ENCODE assay signal across 8 cellular contexts in genomic region chr1:59926381-59927243, GRCh38. TPM values are rescaled to one million over a fixed set of nuclear protein-coding genes. Genes with fewer than 3 reads are reported as not detected.
A peak's percentile ranks its signal among the peaks of the same experiment; 100 is the strongest.
DNase-seq lines count a peak whose midpoint lies in the region; ATAC-seq, FAIRE-seq and TF ChIP-seq lines count a peak whose summit lies in the region.

TSS of gene CYP2J2 (minus strand) at chr1:59926773. CDS start at chr1:59926746, 27 bp downstream.

- FAIRE-seq in small intestine (lab: Jason Lieb, UNC): no peak

- H3K9me3 ChIP-seq in small intestine (ENCODE audit: control insufficient read depth, low read depth): no peaks in the 10 kb centered on the region

- H3K27me3 ChIP-seq in brain microvascular endothelial cell (replicated peaks) (peaks cover 5% of the 10 kb centered on the region), small intestine (ENCODE audit: control insufficient read depth in 2 of 2, insufficient read depth in 2 of 2, low read length in 2 of 2) (peaks cover 0 to 5% of the 10 kb centered on the region in 2 donors)

- 1 to 3% (median 3%) methylated on average over 39 to 43 of the region's 43 CpGs for WGBS in small intestine, 3 donors

- H3K27ac ChIP-seq in brain microvascular endothelial cell: no peak within 1 kb of the TSS
- peak within 1 kb of the TSS; percentile 61 to 87 for H3K27ac ChIP-seq in small intestine (ENCODE audit: low read depth in 1 of 2, low read length in 1 of 2)

- H3K4me3 ChIP-seq in brain microvascular endothelial cell (ENCODE audit: low read depth, low read length) (peak within 1 kb of the TSS; percentile 61), small intestine (ENCODE audit: low read depth in 1 of 2, low read length in 2 of 2) (peak within 1 kb of the TSS; percentile 42 to 75)

- TF ChIP-seq CTCF in brain microvascular endothelial cell (IDR thresholded peaks at IDR 0.05; ENCODE audit: low read depth, low read length, missing control alignments): no peak

- H3K4me1 ChIP-seq in small intestine (ENCODE audit: control insufficient read depth in 2 of 2, insufficient read depth in 1 of 2, low read depth in 1 of 2, low read length in 1 of 2): no peaks in the 10 kb centered on the region

- in situ Hi-C loops in brain microvascular endothelial cell (cut with HindIII; ENCODE audit: low pct_ligation_motif_present, low sequenced_read_pairs): no loop called here

- peak; percentile 89 for ATAC-seq in GM19397 (IDR thresholded peaks at IDR 0.05; ENCODE audit: unreplicated experiment)

- H3K36me3 ChIP-seq in brain microvascular endothelial cell (replicated peaks): no peaks in the 10 kb centered on the region
- no peaks in the 10 kb centered on the region for H3K36me3 ChIP-seq in small intestine (ENCODE audit: control insufficient read depth in 2 of 2, insufficient read depth in 2 of 2, low read length in 2 of 2)

- DNase-seq in AG20443 (ENCODE audit: low spot score) (peak; percentile 61), HuH-7 (ENCODE audit: low spot score) (peak; percentile 57), T-helper 2 cell (peak in 3 of 5 experiments; percentile 3 to 9 (median 8)), brain microvascular endothelial cell (no peak), iris pigment epithelial cell (ENCODE audit: low read depth) (peak; percentile 9), small intestine (peak; percentile 81), amniotic stem cell (lab: John Stamatoyannopoulos, UW) (no peak)

RNA-seq across cellular contexts. Expression of gene CYP2J2, which starts in this region (rescaled TPM):
- 10 to 100 TPM; 24.2 to 87.4 (median 48.4) TPM for polyA plus RNA-seq in small intestine

Comparison
In these comparisons a context has a peak if more than half of its experiments do, and no peak if none do; other contexts are left out.
1. DNase-seq: peak in AG20443 (single experiment), HuH-7 (single experiment), T-helper 2 cell (3 of 5), iris pigment epithelial cell (single experiment) and small intestine (single experiment); none in brain microvascular endothelial cell (single experiment) and amniotic stem cell (single experiment).